ENCODE assay signal across 8 cellular contexts in genomic region chr1:25266554-25267287, GRCh38. TPM values are rescaled to one million over a fixed set of nuclear protein-coding genes. Genes with fewer than 3 reads are reported as not detected.
A peak's percentile ranks its signal among the peaks of the same experiment; 100 is the strongest.
DNase-seq lines count a peak whose midpoint lies in the region; ATAC-seq, FAIRE-seq and TF ChIP-seq lines count a peak whose summit lies in the region.
"Not testable (repeated sequence)": the region's sequence is repeated elsewhere in the genome, so short reads cannot be mapped to it uniquely, and the experiment has no call there.

No MANE protein-coding gene starts in this region.

- H3K36me3 Mint-ChIP-seq in activated CD4-positive, alpha-beta memory T cell treated with anti-CD3 and anti-CD28 coated beads for 36 hours, result not testable (repeated sequence)

- FAIRE-seq in keratinocyte (lab: Jason Lieb, UNC), result not testable (repeated sequence)

- H3K79me1 ChIP-seq in trophoblast cell (ENCODE audit: low read length), result not testable (repeated sequence)

- not testable (repeated sequence) for H3K27ac ChIP-seq in duodenal mucosa (ENCODE audit: low read depth, low read length); keratinocyte (ENCODE audit: control insufficient read depth, insufficient read depth, low read length); trophoblast cell (ENCODE audit: low read depth, low read length)
- H3K27ac ChIP-seq in upper lobe of left lung, result peak overlapping the region in 3 of 4 donors; percentile 85 to 93 (median 91)

- peaks cover 11% of the 10 kb centered on the region for H3K4me1 Mint-ChIP-seq in activated CD4-positive, alpha-beta memory T cell treated with anti-CD3 and anti-CD28 coated beads for 36 hours (ENCODE audit: low read depth)

- H3K23ac ChIP-seq in trophoblast cell (ENCODE audit: low read length), result not testable (repeated sequence)

- H3K14ac ChIP-seq in trophoblast cell (ENCODE audit: low read length), result not testable (repeated sequence)

- H3K27me3 ChIP-seq in duodenal mucosa (ENCODE audit: control insufficient read depth in 1 of 2, insufficient read depth in 2 of 2, low read length in 2 of 2); keratinocyte (ENCODE audit: control insufficient read depth, extremely low read depth, insufficient read depth, low read length); trophoblast cell (ENCODE audit: insufficient read depth, low read length); upper lobe of left lung: not testable (repeated sequence)

- H3K4me2 ChIP-seq in keratinocyte (ENCODE audit: control insufficient read depth, extremely low read depth, insufficient read depth, low read depth, low read length) (peak overlapping the region; percentile 72), trophoblast cell (ENCODE audit: low read length) (peak overlapping the region; percentile 89)

- H2BK5ac ChIP-seq in trophoblast cell (ENCODE audit: low read depth, low read length, poor library complexity), result not testable (repeated sequence)

- DNase-seq in LNCaP clone FGC (ENCODE audit: low read depth); keratinocyte (ENCODE audit: low read depth, low spot score): not testable (repeated sequence)
- DNase-seq in activated CD4-positive, alpha-beta memory T cell treated with anti-CD3 and anti-CD28 coated beads for 36 hours, result peak; percentile 34
- DNase-seq in trophoblast cell, result peak in 1 of 2 donors; percentile 3
- peak; percentile 42 to 67 for DNase-seq in upper lobe of left lung

- H3K18ac ChIP-seq in trophoblast cell (ENCODE audit: low read length), result not testable (repeated sequence)

- not testable (repeated sequence) for H2BK12ac ChIP-seq in trophoblast cell (ENCODE audit: low read length)

- not testable (repeated sequence) for H2AFZ ChIP-seq in keratinocyte (ENCODE audit: control insufficient read depth, low read length); trophoblast cell (ENCODE audit: insufficient read depth, low read length, poor library complexity)

- not testable (repeated sequence) for H3K9me3 ChIP-seq in duodenal mucosa (ENCODE audit: control insufficient read depth in 1 of 2, low read length in 2 of 2); keratinocyte (ENCODE audit: control insufficient read depth, low read depth, low read length); trophoblast cell (ENCODE audit: insufficient read depth, low read depth, low read length); upper lobe of left lung

- intact Hi-C loops in activated CD4-positive, alpha-beta memory T cell treated with anti-CD3 and anti-CD28 coated beads for 36 hours (cut with micrococcal nuclease), result loop anchor here (5.0 kb wide), 1 partner anchor 34 kb away; the partner anchor contains the start of gene SYF2

- not testable (repeated sequence) for H3K79me2 ChIP-seq in keratinocyte (ENCODE audit: control insufficient read depth, insufficient read depth, low read length); trophoblast cell (ENCODE audit: control insufficient read depth, insufficient read depth, low read length, poor library complexity)

- H3K9ac ChIP-seq in duodenal mucosa (ENCODE audit: low read depth in 1 of 2, low read length in 2 of 2) (peak overlapping the region in 1 of 2 donors; percentile 25), keratinocyte (ENCODE audit: control insufficient read depth, extremely low read depth, insufficient read depth, low read length) (peak overlapping the region; percentile 26), trophoblast cell (ENCODE audit: low read length) (peak overlapping the region; percentile 79)

- not testable (repeated sequence) for H4K8ac ChIP-seq in trophoblast cell (ENCODE audit: low read depth, low read length)

- H3K27me3 Mint-ChIP-seq in activated CD4-positive, alpha-beta memory T cell treated with anti-CD3 and anti-CD28 coated beads for 36 hours, result not testable (repeated sequence)

- not testable (repeated sequence) for TF ChIP-seq EP300 in upper lobe of left lung (IDR thresholded peaks at IDR 0.05)

- not testable (repeated sequence) for H3K9me1 ChIP-seq in keratinocyte (ENCODE audit: control insufficient read depth, extremely low read depth, insufficient read depth, low read length)

- peak overlapping the region; percentile 89 for H3K4me3 Mint-ChIP-seq in activated CD4-positive, alpha-beta memory T cell treated with anti-CD3 and anti-CD28 coated beads for 36 hours

- not testable (repeated sequence) for H4K20me1 ChIP-seq in keratinocyte (ENCODE audit: control insufficient read depth, extremely low read depth, insufficient read depth, low read length)

- H3K4ac ChIP-seq in trophoblast cell (ENCODE audit: low read depth, low read length), result not testable (repeated sequence)

- CTCF ChIA-PET in activated CD4-positive, alpha-beta memory T cell treated with anti-CD3 and anti-CD28 coated beads for 36 hours (lab: Charles Lee), result not testable (repeated sequence)

- H3K9me3 Mint-ChIP-seq in activated CD4-positive, alpha-beta memory T cell treated with anti-CD3 and anti-CD28 coated beads for 36 hours, result not testable (repeated sequence)

- not testable (repeated sequence) for H4K91ac ChIP-seq in trophoblast cell (ENCODE audit: low read depth, low read length)

- not testable (repeated sequence) for H4K12ac ChIP-seq in trophoblast cell (ENCODE audit: low read depth, low read length)

- H3K4me3 ChIP-seq in LNCaP clone FGC (ENCODE audit: low read depth, low read length) (peak overlapping the region; percentile 50), duodenal mucosa (ENCODE audit: low read depth in 1 of 2, low read length in 2 of 2) (peak overlapping the region; percentile 65 to 73), keratinocyte (ENCODE audit: control insufficient read depth in 2 of 3, extremely low read depth in 1 of 3, insufficient read depth in 2 of 3, low read depth in 1 of 3, low read length in 3 of 3) (peak overlapping the region; percentile 11 to 62 (median 43)), trophoblast cell (ENCODE audit: low read depth, low read length) (peak overlapping the region; percentile 77), upper lobe of left lung (peak overlapping the region in 3 of 4 donors; percentile 53 to 62 (median 61))

- H3K36me3 ChIP-seq in duodenal mucosa (ENCODE audit: control insufficient read depth in 1 of 2, insufficient read depth in 2 of 2, low read length in 2 of 2); keratinocyte (ENCODE audit: control insufficient read depth in 2 of 2, extremely low read depth in 1 of 2, insufficient read depth in 2 of 2, low read length in 2 of 2); trophoblast cell (ENCODE audit: control insufficient read depth in 1 of 2, insufficient read depth in 2 of 2, low read length in 2 of 2); upper lobe of left lung: not testable (repeated sequence)

- TF ChIP-seq POLR2A in upper lobe of left lung (IDR thresholded peaks at IDR 0.05), result not testable (repeated sequence)

- H3K27ac Mint-ChIP-seq in activated CD4-positive, alpha-beta memory T cell treated with anti-CD3 and anti-CD28 coated beads for 36 hours, result peak overlapping the region; percentile 84

- POLR2A ChIA-PET in activated CD4-positive, alpha-beta memory T cell treated with anti-CD3 and anti-CD28 coated beads for 36 hours (lab: Charles Lee), result not testable (repeated sequence)

- TF ChIP-seq CTCF in LNCaP clone FGC (IDR thresholded peaks at IDR 0.05; ENCODE audit: control insufficient read depth, extremely low read depth, insufficient read depth), result 0 out of 2 replicates have a peak, but pooled peaks have one; percentile 1
- TF ChIP-seq CTCF in keratinocyte (optimal IDR thresholded peaks at IDR 0.05 in 1 of 3, IDR thresholded peaks at IDR 0.05 in 1 of 3, conservative IDR thresholded peaks at IDR 0.05 in 1 of 3; ENCODE audit: extremely low read depth in 1 of 3, insufficient read depth in 2 of 3, low read length in 3 of 3); upper lobe of left lung (IDR thresholded peaks at IDR 0.05): not testable (repeated sequence)

- not testable (repeated sequence) for H2BK120ac ChIP-seq in trophoblast cell (ENCODE audit: insufficient read depth, low read length, poor library complexity)

- peak; percentile 20 for ATAC-seq in GM18861 (IDR thresholded peaks at IDR 0.05; ENCODE audit: unreplicated experiment)
- ATAC-seq in HG02763 (IDR thresholded peaks at IDR 0.05; ENCODE audit: unreplicated experiment), result peak; percentile 18
- ATAC-seq in upper lobe of left lung (ENCODE audit: low FRiP score in 2 of 2), result peak; percentile 79 to 81

- dilution Hi-C loops in keratinocyte (cut with MboI; ENCODE audit: extremely low pct_ligation_motif_present, low sequenced_read_pairs), result not testable (repeated sequence)

- no CpG with 5 or more reads among the region's 45 CpGs for WGBS in trophoblast cell (ENCODE audit: extremely low coverage, insufficient coverage, insufficient read length)
- WGBS in upper lobe of left lung, 2 donors, result 0 to 1% methylated on average over 9 to 12 of the region's 45 CpGs

- H2AK5ac ChIP-seq in trophoblast cell (ENCODE audit: low read length), result not testable (repeated sequence)

- not testable (repeated sequence) for H3K4me1 ChIP-seq in duodenal mucosa (ENCODE audit: control insufficient read depth in 1 of 2, insufficient read depth in 2 of 2, low read length in 2 of 2); keratinocyte (ENCODE audit: control insufficient read depth, extremely low read depth, insufficient read depth, low read length); trophoblast cell (ENCODE audit: control insufficient read depth in 1 of 2, insufficient read depth in 2 of 2, low read length in 2 of 2); upper lobe of left lung

RNA-seq across cellular contexts. Expression of gene RHD, which starts 5.6 kb away (rescaled TPM):
- total RNA-seq in activated CD4-positive, alpha-beta memory T cell treated with anti-CD3 and anti-CD28 coated beads for 36 hours, result not detected
- not detected in 3 replicates for polyA plus RNA-seq in keratinocyte
- not detected for polyA plus RNA-seq in keratinocyte (2011; ENCODE audit: low read depth)
- polyA plus RNA-seq in keratinocyte (2011; cell fraction: cytosol; rRNA removed), result not detected in 2 replicates
- not detected in 2 replicates for polyA plus RNA-seq in keratinocyte (2011; cell fraction: nucleus; rRNA removed)
- polyA plus RNA-seq in keratinocyte (2012; ENCODE audit: low replicate concordance), result 0.06 TPM in 1 of 2 replicates, not detected in the other
- polyA minus RNA-seq in keratinocyte, result not detected in 3 replicates
- polyA minus RNA-seq in keratinocyte (2011; cell fraction: cytosol; rRNA and poly(A)+ RNA removed), result not detected
- not detected in 2 replicates for polyA minus RNA-seq in keratinocyte (2011; cell fraction: nucleus; rRNA and poly(A)+ RNA removed)
- not detected in 2 replicates for polyA plus RNA-seq in trophoblast cell (2013)
- total RNA-seq in upper lobe of left lung, result 1 to 10 TPM in 1 of 6 donors, under 1 TPM in 1, not detected in 4; 0.15 to 1.0 TPM

RNA-seq across cellular contexts. Expression of gene RSRP1, which starts 19.5 kb away (rescaled TPM):
- 100 to 1,000 TPM; 123 to 143 TPM for total RNA-seq in activated CD4-positive, alpha-beta memory T cell treated with anti-CD3 and anti-CD28 coated beads for 36 hours
- polyA plus RNA-seq in keratinocyte, result 23.4 to 71.2 TPM (median 47.6 TPM) in 3 replicates
- 222 TPM for polyA plus RNA-seq in keratinocyte (2011; ENCODE audit: low read depth)
- polyA plus RNA-seq in keratinocyte (2011; cell fraction: cytosol; rRNA removed), result 4.1 and 6.7 TPM in 2 replicates
- 195 and 236 TPM in 2 replicates for polyA plus RNA-seq in keratinocyte (2011; cell fraction: nucleus; rRNA removed)
- polyA plus RNA-seq in keratinocyte (2012; ENCODE audit: low replicate concordance), result 16.6 and 73.3 TPM in 2 replicates
- polyA minus RNA-seq in keratinocyte, result 12.7 to 51.5 TPM (median 35.9 TPM) in 3 replicates
- polyA minus RNA-seq in keratinocyte (2011; cell fraction: cytosol; rRNA and poly(A)+ RNA removed), result 12.3 TPM
- 71.4 and 90.7 TPM in 2 replicates for polyA minus RNA-seq in keratinocyte (2011; cell fraction: nucleus; rRNA and poly(A)+ RNA removed)
- 42.6 and 42.9 TPM in 2 replicates for polyA plus RNA-seq in trophoblast cell (2013)
- total RNA-seq in upper lobe of left lung, result 100 to 1,000 TPM in 5 of 6 donors, 10 to 100 TPM in 1; 62.0 to 563 (median 161) TPM

RNA-seq across cellular contexts. Expression of gene SYF2, which starts 34.4 kb away (rescaled TPM):
- 10 to 100 TPM; 45.1 to 45.6 TPM for total RNA-seq in activated CD4-positive, alpha-beta memory T cell treated with anti-CD3 and anti-CD28 coated beads for 36 hours
- polyA plus RNA-seq in keratinocyte, result 19.3 to 31.8 TPM (median 20.6 TPM) in 3 replicates
- 176 TPM for polyA plus RNA-seq in keratinocyte (2011; ENCODE audit: low read depth)
- polyA plus RNA-seq in keratinocyte (2011; cell fraction: cytosol; rRNA removed), result 19.3 and 36.1 TPM in 2 replicates
- polyA plus RNA-seq in keratinocyte (2011; cell fraction: nucleus; rRNA removed), result 14.8 and 23.5 TPM in 2 replicates
- 27.8 and 63.5 TPM in 2 replicates for polyA plus RNA-seq in keratinocyte (2012; ENCODE audit: low replicate concordance)
- polyA minus RNA-seq in keratinocyte, result 1.6 to 5.3 TPM in 2 of 3 replicates, not detected in the other
- polyA minus RNA-seq in keratinocyte (2011; cell fraction: cytosol; rRNA and poly(A)+ RNA removed), result 9.0 TPM
- 3.3 and 7.8 TPM in 2 replicates for polyA minus RNA-seq in keratinocyte (2011; cell fraction: nucleus; rRNA and poly(A)+ RNA removed)
- polyA plus RNA-seq in trophoblast cell (2013), result 62.1 and 63.3 TPM in 2 replicates
- total RNA-seq in upper lobe of left lung, result 10 to 100 TPM; 21.9 to 66.5 (median 39.5) TPM

Comparison
In these comparisons a context has a peak if more than half of its experiments do, and no peak if none do; other contexts are left out.
1. ATAC-seq: peak in every context shown above with its lines; median percentile 80 in upper lobe of left lung; 20 in GM18861; 18 in HG02763.